ENCODE assay signal across 1 cellular context in genomic region chr1:119687391-119688079, GRCh38.
TF ChIP-seq lines count a peak whose summit lies in the region.

No MANE protein-coding gene starts in this region.

TF ChIP-seq in HepG2, 621 proteins besides CTCF, POLR2A, EP300 and RAD21:
- TF ChIP-seq ZHX2 (IDR thresholded peaks at IDR 0.05; ENCODE audit: low read depth): no peak
- no peak for TF ChIP-seq ZHX2 (CRISPR knock-in tag; IDR thresholded peaks at IDR 0.05; ENCODE audit: borderline replicate concordance)
- peak; percentile 70 for TF ChIP-seq CEBPB (IDR thresholded peaks at IDR 0.05; ENCODE audit: borderline replicate concordance, low read depth, low read length)
